Comparison of ENCODE assay signal across 1 cellular context in the genomic region with DNA sequence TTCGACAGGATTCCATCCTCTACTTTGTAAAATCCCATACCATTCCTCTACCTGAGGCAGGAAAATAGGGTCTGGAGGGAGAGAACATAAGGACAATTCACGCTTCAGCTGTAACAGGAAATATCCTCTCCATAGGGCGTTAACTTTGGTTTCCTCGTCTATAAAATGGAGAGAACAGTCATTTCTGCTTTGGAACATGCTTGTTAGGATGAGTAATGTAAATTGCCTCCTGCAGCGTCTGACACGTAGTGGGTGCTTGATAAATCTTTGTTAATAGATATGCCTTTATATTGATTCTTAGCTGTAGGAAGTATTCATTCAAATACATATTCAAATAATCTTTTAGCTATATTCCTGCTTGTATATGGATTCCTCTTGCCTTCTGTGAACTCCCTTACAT.
TF ChIP-seq lines count a peak whose summit lies in the region.

No MANE protein-coding gene starts in this region.

TF ChIP-seq in SK-N-SH, 30 proteins besides CTCF, POLR2A, EP300 and RAD21 (continued from another document):
- TF ChIP-seq TEAD4 (IDR thresholded peaks at IDR 0.05; ENCODE audit: borderline replicate concordance, insufficient read depth), result no peak
- TF ChIP-seq, protein P1, sequence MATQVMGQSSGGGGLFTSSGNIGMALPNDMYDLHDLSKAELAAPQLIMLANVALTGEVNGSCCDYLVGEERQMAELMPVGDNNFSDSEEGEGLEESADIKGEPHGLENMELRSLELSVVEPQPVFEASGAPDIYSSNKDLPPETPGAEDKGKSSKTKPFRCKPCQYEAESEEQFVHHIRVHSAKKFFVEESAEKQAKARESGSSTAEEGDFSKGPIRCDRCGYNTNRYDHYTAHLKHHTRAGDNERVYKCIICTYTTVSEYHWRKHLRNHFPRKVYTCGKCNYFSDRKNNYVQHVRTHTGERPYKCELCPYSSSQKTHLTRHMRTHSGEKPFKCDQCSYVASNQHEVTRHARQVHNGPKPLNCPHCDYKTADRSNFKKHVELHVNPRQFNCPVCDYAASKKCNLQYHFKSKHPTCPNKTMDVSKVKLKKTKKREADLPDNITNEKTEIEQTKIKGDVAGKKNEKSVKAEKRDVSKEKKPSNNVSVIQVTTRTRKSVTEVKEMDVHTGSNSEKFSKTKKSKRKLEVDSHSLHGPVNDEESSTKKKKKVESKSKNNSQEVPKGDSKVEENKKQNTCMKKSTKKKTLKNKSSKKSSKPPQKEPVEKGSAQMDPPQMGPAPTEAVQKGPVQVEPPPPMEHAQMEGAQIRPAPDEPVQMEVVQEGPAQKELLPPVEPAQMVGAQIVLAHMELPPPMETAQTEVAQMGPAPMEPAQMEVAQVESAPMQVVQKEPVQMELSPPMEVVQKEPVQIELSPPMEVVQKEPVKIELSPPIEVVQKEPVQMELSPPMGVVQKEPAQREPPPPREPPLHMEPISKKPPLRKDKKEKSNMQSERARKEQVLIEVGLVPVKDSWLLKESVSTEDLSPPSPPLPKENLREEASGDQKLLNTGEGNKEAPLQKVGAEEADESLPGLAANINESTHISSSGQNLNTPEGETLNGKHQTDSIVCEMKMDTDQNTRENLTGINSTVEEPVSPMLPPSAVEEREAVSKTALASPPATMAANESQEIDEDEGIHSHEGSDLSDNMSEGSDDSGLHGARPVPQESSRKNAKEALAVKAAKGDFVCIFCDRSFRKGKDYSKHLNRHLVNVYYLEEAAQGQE (IDR thresholded peaks at IDR 0.05; ENCODE audit: low read depth, low read length), result no peak
- no peak for TF ChIP-seq GABPA (IDR thresholded peaks at IDR 0.05; ENCODE audit: low read depth)
- TF ChIP-seq FOSL2 (IDR thresholded peaks at IDR 0.05; ENCODE audit: borderline replicate concordance, low read depth), result no peak
- TF ChIP-seq, protein P2, sequence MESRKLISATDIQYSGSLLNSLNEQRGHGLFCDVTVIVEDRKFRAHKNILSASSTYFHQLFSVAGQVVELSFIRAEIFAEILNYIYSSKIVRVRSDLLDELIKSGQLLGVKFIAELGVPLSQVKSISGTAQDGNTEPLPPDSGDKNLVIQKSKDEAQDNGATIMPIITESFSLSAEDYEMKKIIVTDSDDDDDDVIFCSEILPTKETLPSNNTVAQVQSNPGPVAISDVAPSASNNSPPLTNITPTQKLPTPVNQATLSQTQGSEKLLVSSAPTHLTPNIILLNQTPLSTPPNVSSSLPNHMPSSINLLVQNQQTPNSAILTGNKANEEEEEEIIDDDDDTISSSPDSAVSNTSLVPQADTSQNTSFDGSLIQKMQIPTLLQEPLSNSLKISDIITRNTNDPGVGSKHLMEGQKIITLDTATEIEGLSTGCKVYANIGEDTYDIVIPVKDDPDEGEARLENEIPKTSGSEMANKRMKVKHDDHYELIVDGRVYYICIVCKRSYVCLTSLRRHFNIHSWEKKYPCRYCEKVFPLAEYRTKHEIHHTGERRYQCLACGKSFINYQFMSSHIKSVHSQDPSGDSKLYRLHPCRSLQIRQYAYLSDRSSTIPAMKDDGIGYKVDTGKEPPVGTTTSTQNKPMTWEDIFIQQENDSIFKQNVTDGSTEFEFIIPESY (IDR thresholded peaks at IDR 0.05; ENCODE audit: borderline replicate concordance, low read depth), result no peak
- TF ChIP-seq USF1 (IDR thresholded peaks at IDR 0.05; ENCODE audit: borderline replicate concordance, low read depth), result no peak
- TF ChIP-seq, protein P3, sequence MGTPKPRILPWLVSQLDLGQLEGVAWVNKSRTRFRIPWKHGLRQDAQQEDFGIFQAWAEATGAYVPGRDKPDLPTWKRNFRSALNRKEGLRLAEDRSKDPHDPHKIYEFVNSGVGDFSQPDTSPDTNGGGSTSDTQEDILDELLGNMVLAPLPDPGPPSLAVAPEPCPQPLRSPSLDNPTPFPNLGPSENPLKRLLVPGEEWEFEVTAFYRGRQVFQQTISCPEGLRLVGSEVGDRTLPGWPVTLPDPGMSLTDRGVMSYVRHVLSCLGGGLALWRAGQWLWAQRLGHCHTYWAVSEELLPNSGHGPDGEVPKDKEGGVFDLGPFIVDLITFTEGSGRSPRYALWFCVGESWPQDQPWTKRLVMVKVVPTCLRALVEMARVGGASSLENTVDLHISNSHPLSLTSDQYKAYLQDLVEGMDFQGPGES (IDR thresholded peaks at IDR 0.05; ENCODE audit: low read depth, low read length), result no peak
